1 cellular context compared by ENCODE assay signal in genomic region chr17:45277216-45277849, GRCh38.
TF ChIP-seq lines count a peak whose summit lies in the region.

No MANE protein-coding gene starts in this region.

TF ChIP-seq in IMR-90, 13 proteins besides CTCF, POLR2A, EP300 and RAD21 (continued from another document):
- TF ChIP-seq ELK1 (IDR thresholded peaks at IDR 0.05; ENCODE audit: borderline replicate concordance, low read depth, low read length): no peak
- TF ChIP-seq USF2 (IDR thresholded peaks at IDR 0.05; ENCODE audit: low read depth, low read length): no peak
